In genomic region chr13:55199132-55199531, GRCh38 we compare ENCODE assay signal across 17 cellular contexts.
DNase-seq lines count a peak whose midpoint lies in the region; ATAC-seq and TF ChIP-seq lines count a peak whose summit lies in the region.
"Had no signal": no experiment of that assay in that cellular context is flagged by ENCODE, and none has a peak within 500 bp of the region (broad histone marks: within the 10 kb centered on the region; RNA-seq: fewer than 3 reads in every experiment).

No MANE protein-coding gene starts in this region.

- TF ChIP-seq EP300 in gastroesophageal sphincter (IDR thresholded peaks at IDR 0.05) = no peak

- peak in 3 of 4 donors; percentile 36 to 49 (median 41) for ATAC-seq in right lobe of liver
- no peak for ATAC-seq in gastroesophageal sphincter
- no peak for ATAC-seq in Right ventricle myocardium inferior
- no peak for ATAC-seq in GM21619 (IDR thresholded peaks at IDR 0.05; ENCODE audit: unreplicated experiment)
- ATAC-seq: foreskin keratinocyte, sciatic nerve had no signal

- DNase-seq in COR-L47 (lab: John Stamatoyannopoulos, UW) (peak; percentile 13), HPDE6-E6E7 (ENCODE audit: extremely low spot score) (peak; percentile 22), SJCRH30 (peak; percentile 4 to 30), right lobe of liver (no peak), foreskin fibroblast (no peak), Right ventricle myocardium inferior (ENCODE audit: missing footprints) (no peak)
- DNase-seq: activated CD4-positive, alpha-beta T cell treated with anti-CD3 and anti-CD28 coated beads, Interleukin-2, amount 50 U/mL, for 48 hours; effector CD8-positive, alpha-beta T cell; foreskin keratinocyte; IMR-90; naive B cell; NCI-H187; stimulated activated naive CD4-positive, alpha-beta T cell treated with Interleukin-2 at 50 U/mL for 16 hours had no signal

- H3K27me3 ChIP-seq in SJCRH30 (no peaks in the 10 kb centered on the region), right lobe of liver (no peaks in the 10 kb centered on the region), gastroesophageal sphincter (no peaks in the 10 kb centered on the region)
- H3K27me3 ChIP-seq: BLaER1 treated with 17β-estradiol and CSF1 and Interleukin-3, amounts not matched to agents 10 nM and 100 nM; foreskin keratinocyte had no signal

- no peak overlapping the region for H3K4me3 ChIP-seq in SJCRH30
- H3K4me3 ChIP-seq in right lobe of liver = no peak overlapping the region
- no peak overlapping the region for H3K4me3 ChIP-seq in gastroesophageal sphincter
- H3K4me3 ChIP-seq in foreskin fibroblast (ENCODE audit: low read depth in 1 of 2, low read length in 2 of 2) = no peak overlapping the region
- H3K4me3 ChIP-seq: BLaER1 treated with 17β-estradiol and CSF1 and Interleukin-3, amounts not matched to agents 10 nM and 100 nM had no signal

- H3K4me1 ChIP-seq in SJCRH30 (no peaks in the 10 kb centered on the region), right lobe of liver (no peaks in the 10 kb centered on the region), gastroesophageal sphincter (no peaks in the 10 kb centered on the region)
- H3K4me1 ChIP-seq: foreskin keratinocyte had no signal

- H3K36me3 ChIP-seq in SJCRH30 (no peaks in the 10 kb centered on the region), right lobe of liver (no peaks in the 10 kb centered on the region), gastroesophageal sphincter (no peaks in the 10 kb centered on the region)
- H3K36me3 ChIP-seq: BLaER1 treated with 17β-estradiol and CSF1 and Interleukin-3, amounts not matched to agents 10 nM and 100 nM had no signal

- TF ChIP-seq POLR2A in right lobe of liver (IDR thresholded peaks at IDR 0.05) (no peak), gastroesophageal sphincter (IDR thresholded peaks at IDR 0.05) (no peak)

- H3K27ac ChIP-seq in SJCRH30 = no peak overlapping the region
- H3K27ac ChIP-seq in right lobe of liver = no peak overlapping the region
- H3K27ac ChIP-seq in gastroesophageal sphincter = no peak overlapping the region
- H3K27ac ChIP-seq: BLaER1 treated with 17β-estradiol and CSF1 and Interleukin-3, amounts not matched to agents 10 nM and 100 nM; foreskin keratinocyte had no signal

- no peaks in the 10 kb centered on the region for H3K9me3 ChIP-seq in SJCRH30 (replicated peaks)
- no peaks in the 10 kb centered on the region for H3K9me3 ChIP-seq in right lobe of liver
- H3K9me3 ChIP-seq in gastroesophageal sphincter = no peaks in the 10 kb centered on the region
- H3K9me3 ChIP-seq: BLaER1 treated with 17β-estradiol and CSF1 and Interleukin-3, amounts not matched to agents 10 nM and 100 nM had no signal

- TF ChIP-seq CTCF in right lobe of liver (IDR thresholded peaks at IDR 0.05) (peak in 3 of 4 donors; percentile 12 to 26 (median 18)), gastroesophageal sphincter (IDR thresholded peaks at IDR 0.05) (no peak), foreskin fibroblast (IDR thresholded peaks at IDR 0.05; ENCODE audit: low read depth, low read length) (no peak)

- intact Hi-C loops in right lobe of liver (cut with DNase I) = no loop called here
- intact Hi-C loops in Right ventricle myocardium inferior (cut with DNase I) = no loop called here

Comparison
In these comparisons a context has a peak if more than half of its experiments do, and no peak if none do; other contexts are left out.
1. DNase-seq: peak in COR-L47 (single experiment), HPDE6-E6E7 (single experiment) and SJCRH30 (2 of 2); none in right lobe of liver (0 of 3), foreskin fibroblast (0 of 2) and Right ventricle myocardium inferior (single experiment).
2. ATAC-seq: peak in right lobe of liver (3 of 4); none in gastroesophageal sphincter (single experiment), Right ventricle myocardium inferior (single experiment) and GM21619 (single experiment).
3. CTCF ChIP-seq: peak in right lobe of liver (3 of 4); none in gastroesophageal sphincter (0 of 4) and foreskin fibroblast (single experiment).